17 cellular contexts compared by ENCODE assay signal in the genomic region with DNA sequence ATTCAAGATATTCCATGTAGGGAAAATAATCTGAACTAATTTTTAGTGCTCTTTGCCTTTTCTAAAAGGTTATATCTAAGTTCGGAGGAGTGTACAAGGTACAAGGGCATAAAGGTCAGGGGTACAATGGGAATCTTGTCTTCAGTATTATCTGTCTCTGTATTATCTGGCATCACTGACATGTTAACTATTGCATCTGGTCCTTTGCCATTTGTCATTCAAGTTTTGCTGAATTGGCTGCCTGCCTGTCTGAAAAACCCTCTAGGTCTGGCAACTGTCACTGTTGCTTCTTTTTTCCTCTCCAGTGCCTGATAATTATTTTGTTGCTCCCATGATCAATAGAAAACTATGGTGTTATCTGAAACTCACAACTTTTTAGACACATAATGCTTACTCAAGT.
"Had no signal": no experiment of that assay in that cellular context is flagged by ENCODE, and none has a peak within 500 bp of the region (broad histone marks: within the 10 kb centered on the region; RNA-seq: fewer than 3 reads in every experiment).

No MANE protein-coding gene starts in this region.

- ATAC-seq: foreskin keratinocyte; left colon; left ventricle myocardium superior; naive thymus-derived CD4-positive, alpha-beta T cell; sciatic nerve; stimulated activated memory B cell treated with anti-CD40 and anti-IgM and Interleukin-4, amounts not matched to agents 10 μg/mL and 1 μg/mL and 100 μg/mL, for 72 hours had no signal

- DNase-seq: effector CD4-positive, alpha-beta T cell; endodermal cell; erythroblast; foreskin keratinocyte; left colon; left ventricle myocardium superior; mesenchymal stem cell; naive thymus-derived CD4-positive, alpha-beta T cell; posterior cingulate gyrus; spleen; stimulated activated CD4-positive, alpha-beta T cell treated with anti-CD3 and anti-CD28 coated beads, Interleukin-15, amount 100 ng/mL, for 24 hours; stimulated activated CD4-positive, alpha-beta T cell treated with anti-CD3 and anti-CD28 coated beads, Interleukin-1b, Interleukin-23, amount 100 ng/mL, for 48 hours; stimulated activated CD4-positive, alpha-beta T cell treated with anti-CD3 and anti-CD28 coated beads, Interleukin-4, amount 100 ng/mL, for 24 hours; tibial artery; upper lobe of left lung had no signal
